In genomic region chr14:68394113-68394718, GRCh38 we compare ENCODE assay signal across 13 cellular contexts.
DNase-seq lines count a peak whose midpoint lies in the region; ATAC-seq and TF ChIP-seq lines count a peak whose summit lies in the region.
"Had no signal": no experiment of that assay in that cellular context is flagged by ENCODE, and none has a peak within 500 bp of the region (broad histone marks: within the 10 kb centered on the region; RNA-seq: fewer than 3 reads in every experiment).

No MANE protein-coding gene starts in this region.

- H3K36me3 ChIP-seq in prostate gland = no peaks in the 10 kb centered on the region

- intact Hi-C loops in CD14-positive monocyte (cut with micrococcal nuclease) (loop anchor here (5.0 to 10.0 kb wide), 6 partner anchors 81 to 401 kb away; partner anchors contain the start of gene ZFP36L1 (in 2 of the 2)), prostate gland (cut with DNase I) (no loop called here)

- H3K27ac ChIP-seq in prostate gland = peak overlapping the region in 1 of 2 donors; percentile 31

- H3K27ac Mint-ChIP-seq in CD14-positive monocyte (peak overlapping the region in 6 of 7 donors; percentile 35 to 99 (median 89)), chondrocyte (ENCODE audit: unreplicated experiment) (peak overlapping the region; percentile 83), memory B cell (peak overlapping the region; percentile 38)
- H3K27ac Mint-ChIP-seq in stimulated activated effector memory CD8-positive, alpha-beta T cell treated with anti-CD3 and anti-CD28 coated beads, Interleukin-12 subunit alpha, Interleukin-12 subunit beta, amount 100 ng/mL, for 72 hours = peak overlapping the region; percentile 36
- H3K27ac Mint-ChIP-seq: activated CD8-positive, alpha-beta T cell treated with anti-CD3 and anti-CD28 coated beads for 36 hours had no signal

- no peak overlapping the region for H3K4me3 Mint-ChIP-seq in CD14-positive monocyte
- H3K4me3 Mint-ChIP-seq in chondrocyte (ENCODE audit: unreplicated experiment) = no peak overlapping the region
- no peak overlapping the region for H3K4me3 Mint-ChIP-seq in memory B cell
- no peak overlapping the region for H3K4me3 Mint-ChIP-seq in stimulated activated effector memory CD8-positive, alpha-beta T cell treated with anti-CD3 and anti-CD28 coated beads, Interleukin-12 subunit alpha, Interleukin-12 subunit beta, amount 100 ng/mL, for 72 hours
- H3K4me3 Mint-ChIP-seq: activated CD8-positive, alpha-beta T cell treated with anti-CD3 and anti-CD28 coated beads for 36 hours had no signal

- H3K4me1 ChIP-seq in prostate gland (replicated peaks) = no peaks in the 10 kb centered on the region

- H3K9me3 ChIP-seq in prostate gland = no peaks in the 10 kb centered on the region

- H3K27me3 Mint-ChIP-seq in CD14-positive monocyte (ENCODE audit: low read depth in 3 of 3) (no peaks in the 10 kb centered on the region), chondrocyte (ENCODE audit: low read depth) (no peaks in the 10 kb centered on the region), memory B cell (no peaks in the 10 kb centered on the region)
- H3K27me3 Mint-ChIP-seq: activated CD8-positive, alpha-beta T cell treated with anti-CD3 and anti-CD28 coated beads for 36 hours had no signal

- 56% methylated on average over 5 of the region's 5 CpGs for WGBS in prostate gland

- no peaks in the 10 kb centered on the region for H3K27me3 ChIP-seq in prostate gland (replicated peaks; ENCODE audit: insufficient read depth)

- no peak for TF ChIP-seq POLR2A in prostate gland (IDR thresholded peaks at IDR 0.05)

- H3K9me3 Mint-ChIP-seq in CD14-positive monocyte (no peaks in the 10 kb centered on the region), chondrocyte (ENCODE audit: low read depth) (peaks cover 3% of the 10 kb centered on the region), memory B cell (no peaks in the 10 kb centered on the region)
- H3K9me3 Mint-ChIP-seq in stimulated activated effector memory CD8-positive, alpha-beta T cell treated with anti-CD3 and anti-CD28 coated beads, Interleukin-12 subunit alpha, Interleukin-12 subunit beta, amount 100 ng/mL, for 72 hours = no peaks in the 10 kb centered on the region
- H3K9me3 Mint-ChIP-seq: activated CD8-positive, alpha-beta T cell treated with anti-CD3 and anti-CD28 coated beads for 36 hours had no signal

- no peak overlapping the region for H3K4me3 ChIP-seq in prostate gland

- no peak for ATAC-seq in memory B cell (ENCODE audit: low read depth)
- ATAC-seq in stimulated activated effector memory CD8-positive, alpha-beta T cell treated with anti-CD3 and anti-CD28 coated beads, Interleukin-12 subunit alpha, Interleukin-12 subunit beta, amount 100 ng/mL, for 72 hours = no peak
- ATAC-seq in HG03469 (IDR thresholded peaks at IDR 0.05; ENCODE audit: unreplicated experiment) = no peak
- ATAC-seq in GM21576 (IDR thresholded peaks at IDR 0.05; ENCODE audit: unreplicated experiment) = no peak
- ATAC-seq: activated CD8-positive, alpha-beta T cell treated with anti-CD3 and anti-CD28 coated beads for 36 hours had no signal

- H3K36me3 Mint-ChIP-seq in CD14-positive monocyte = peaks cover 6 to 9% of the 10 kb centered on the region in 2 donors
- no peaks in the 10 kb centered on the region for H3K36me3 Mint-ChIP-seq in chondrocyte (ENCODE audit: low read depth)
- H3K36me3 Mint-ChIP-seq in memory B cell = no peaks in the 10 kb centered on the region
- H3K36me3 Mint-ChIP-seq in stimulated activated effector memory CD8-positive, alpha-beta T cell treated with anti-CD3 and anti-CD28 coated beads, Interleukin-12 subunit alpha, Interleukin-12 subunit beta, amount 100 ng/mL, for 72 hours = no peaks in the 10 kb centered on the region

- H3K4me1 Mint-ChIP-seq in CD14-positive monocyte (peaks cover 77% of the 10 kb centered on the region), chondrocyte (ENCODE audit: low read depth) (peaks cover 87% of the 10 kb centered on the region), memory B cell (peaks cover 32% of the 10 kb centered on the region)
- H3K4me1 Mint-ChIP-seq in stimulated activated effector memory CD8-positive, alpha-beta T cell treated with anti-CD3 and anti-CD28 coated beads, Interleukin-12 subunit alpha, Interleukin-12 subunit beta, amount 100 ng/mL, for 72 hours = peaks cover 19% of the 10 kb centered on the region

- TF ChIP-seq CTCF in CD14-positive monocyte (IDR thresholded peaks at IDR 0.05) = no peak
- TF ChIP-seq CTCF in chondrocyte (IDR thresholded peaks at IDR 0.05) = no peak
- no peak for TF ChIP-seq CTCF in prostate gland (IDR thresholded peaks at IDR 0.05)

- no peak for DNase-seq in CD14-positive monocyte (ENCODE audit: low spot score)
- no peak for DNase-seq in chondrocyte (ENCODE audit: low spot score)
- no peak for DNase-seq in memory B cell (ENCODE audit: low spot score in 2 of 2)
- no peak for DNase-seq in stimulated activated effector memory CD8-positive, alpha-beta T cell treated with anti-CD3 and anti-CD28 coated beads, Interleukin-12 subunit alpha, Interleukin-12 subunit beta, amount 100 ng/mL, for 72 hours (ENCODE audit: low spot score in 2 of 2)
- DNase-seq in prostate gland (ENCODE audit: low spot score) = no peak
- DNase-seq in HT-29 (ENCODE audit: low spot score) = no peak
- DNase-seq: activated CD8-positive, alpha-beta T cell treated with anti-CD3 and anti-CD28 coated beads for 36 hours; activated naive CD4-positive, alpha-beta T cell treated with Interleukin-2 at 50 U/mL for 16 hours; DND-41; effector CD4-positive, alpha-beta T cell; NCI-H510A had no signal

Comparison
In these comparisons a context has a peak if more than half of its experiments do, and no peak if none do; other contexts are left out.
1. H3K27ac Mint-ChIP-seq: peak in every context shown above with its lines; median percentile 89 in CD14-positive monocyte; 83 in chondrocyte; 38 in memory B cell; 36 in stimulated activated effector memory CD8-positive, alpha-beta T cell treated with anti-CD3 and anti-CD28 coated beads, Interleukin-12 subunit alpha, Interleukin-12 subunit beta, amount 100 ng/mL, for 72 hours.